2 cellular contexts compared by ENCODE assay signal in the genomic region with DNA sequence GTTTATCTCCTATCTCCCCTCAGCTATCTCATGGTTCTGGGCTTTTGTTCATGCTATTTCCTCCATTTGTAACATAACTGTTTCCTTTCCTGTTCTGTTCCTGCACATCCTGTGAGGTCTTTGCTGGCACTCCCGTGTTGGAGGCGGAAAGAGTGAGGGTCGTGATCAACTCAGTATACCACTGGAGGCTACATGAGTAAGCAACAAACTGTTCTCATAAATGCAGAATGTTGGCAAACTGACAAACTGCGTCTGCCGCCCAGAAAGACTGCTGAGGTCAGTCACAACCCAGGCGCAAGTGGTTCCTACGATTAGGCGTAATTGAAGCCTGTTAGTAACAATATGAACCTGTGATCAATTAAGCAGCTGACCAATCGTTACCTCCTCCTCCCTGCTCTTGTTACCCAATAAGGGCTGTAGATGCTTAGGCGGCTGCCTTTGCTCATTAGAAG.
A peak's percentile ranks its signal among the peaks of the same experiment; 100 is the strongest.
TF ChIP-seq lines count a peak whose summit lies in the region.

No MANE protein-coding gene starts in this region.

TF ChIP-seq in GM23338, 12 proteins besides CTCF, POLR2A, EP300 and RAD21:
- TF ChIP-seq POLR2AphosphoS5 (IDR thresholded peaks at IDR 0.05; ENCODE audit: low read depth) (no peak), CREB1 (CRISPR knock-in tag; IDR thresholded peaks at IDR 0.05; ENCODE audit: low read depth) (no peak), STAT1 (IDR thresholded peaks at IDR 0.05; ENCODE audit: unreplicated experiment) (no peak), JUNB (IDR thresholded peaks at IDR 0.05; ENCODE audit: unreplicated experiment) (no peak), EZH2 (IDR thresholded peaks at IDR 0.05; ENCODE audit: low read depth, unreplicated experiment) (no peak)
- TF ChIP-seq, protein P1, sequence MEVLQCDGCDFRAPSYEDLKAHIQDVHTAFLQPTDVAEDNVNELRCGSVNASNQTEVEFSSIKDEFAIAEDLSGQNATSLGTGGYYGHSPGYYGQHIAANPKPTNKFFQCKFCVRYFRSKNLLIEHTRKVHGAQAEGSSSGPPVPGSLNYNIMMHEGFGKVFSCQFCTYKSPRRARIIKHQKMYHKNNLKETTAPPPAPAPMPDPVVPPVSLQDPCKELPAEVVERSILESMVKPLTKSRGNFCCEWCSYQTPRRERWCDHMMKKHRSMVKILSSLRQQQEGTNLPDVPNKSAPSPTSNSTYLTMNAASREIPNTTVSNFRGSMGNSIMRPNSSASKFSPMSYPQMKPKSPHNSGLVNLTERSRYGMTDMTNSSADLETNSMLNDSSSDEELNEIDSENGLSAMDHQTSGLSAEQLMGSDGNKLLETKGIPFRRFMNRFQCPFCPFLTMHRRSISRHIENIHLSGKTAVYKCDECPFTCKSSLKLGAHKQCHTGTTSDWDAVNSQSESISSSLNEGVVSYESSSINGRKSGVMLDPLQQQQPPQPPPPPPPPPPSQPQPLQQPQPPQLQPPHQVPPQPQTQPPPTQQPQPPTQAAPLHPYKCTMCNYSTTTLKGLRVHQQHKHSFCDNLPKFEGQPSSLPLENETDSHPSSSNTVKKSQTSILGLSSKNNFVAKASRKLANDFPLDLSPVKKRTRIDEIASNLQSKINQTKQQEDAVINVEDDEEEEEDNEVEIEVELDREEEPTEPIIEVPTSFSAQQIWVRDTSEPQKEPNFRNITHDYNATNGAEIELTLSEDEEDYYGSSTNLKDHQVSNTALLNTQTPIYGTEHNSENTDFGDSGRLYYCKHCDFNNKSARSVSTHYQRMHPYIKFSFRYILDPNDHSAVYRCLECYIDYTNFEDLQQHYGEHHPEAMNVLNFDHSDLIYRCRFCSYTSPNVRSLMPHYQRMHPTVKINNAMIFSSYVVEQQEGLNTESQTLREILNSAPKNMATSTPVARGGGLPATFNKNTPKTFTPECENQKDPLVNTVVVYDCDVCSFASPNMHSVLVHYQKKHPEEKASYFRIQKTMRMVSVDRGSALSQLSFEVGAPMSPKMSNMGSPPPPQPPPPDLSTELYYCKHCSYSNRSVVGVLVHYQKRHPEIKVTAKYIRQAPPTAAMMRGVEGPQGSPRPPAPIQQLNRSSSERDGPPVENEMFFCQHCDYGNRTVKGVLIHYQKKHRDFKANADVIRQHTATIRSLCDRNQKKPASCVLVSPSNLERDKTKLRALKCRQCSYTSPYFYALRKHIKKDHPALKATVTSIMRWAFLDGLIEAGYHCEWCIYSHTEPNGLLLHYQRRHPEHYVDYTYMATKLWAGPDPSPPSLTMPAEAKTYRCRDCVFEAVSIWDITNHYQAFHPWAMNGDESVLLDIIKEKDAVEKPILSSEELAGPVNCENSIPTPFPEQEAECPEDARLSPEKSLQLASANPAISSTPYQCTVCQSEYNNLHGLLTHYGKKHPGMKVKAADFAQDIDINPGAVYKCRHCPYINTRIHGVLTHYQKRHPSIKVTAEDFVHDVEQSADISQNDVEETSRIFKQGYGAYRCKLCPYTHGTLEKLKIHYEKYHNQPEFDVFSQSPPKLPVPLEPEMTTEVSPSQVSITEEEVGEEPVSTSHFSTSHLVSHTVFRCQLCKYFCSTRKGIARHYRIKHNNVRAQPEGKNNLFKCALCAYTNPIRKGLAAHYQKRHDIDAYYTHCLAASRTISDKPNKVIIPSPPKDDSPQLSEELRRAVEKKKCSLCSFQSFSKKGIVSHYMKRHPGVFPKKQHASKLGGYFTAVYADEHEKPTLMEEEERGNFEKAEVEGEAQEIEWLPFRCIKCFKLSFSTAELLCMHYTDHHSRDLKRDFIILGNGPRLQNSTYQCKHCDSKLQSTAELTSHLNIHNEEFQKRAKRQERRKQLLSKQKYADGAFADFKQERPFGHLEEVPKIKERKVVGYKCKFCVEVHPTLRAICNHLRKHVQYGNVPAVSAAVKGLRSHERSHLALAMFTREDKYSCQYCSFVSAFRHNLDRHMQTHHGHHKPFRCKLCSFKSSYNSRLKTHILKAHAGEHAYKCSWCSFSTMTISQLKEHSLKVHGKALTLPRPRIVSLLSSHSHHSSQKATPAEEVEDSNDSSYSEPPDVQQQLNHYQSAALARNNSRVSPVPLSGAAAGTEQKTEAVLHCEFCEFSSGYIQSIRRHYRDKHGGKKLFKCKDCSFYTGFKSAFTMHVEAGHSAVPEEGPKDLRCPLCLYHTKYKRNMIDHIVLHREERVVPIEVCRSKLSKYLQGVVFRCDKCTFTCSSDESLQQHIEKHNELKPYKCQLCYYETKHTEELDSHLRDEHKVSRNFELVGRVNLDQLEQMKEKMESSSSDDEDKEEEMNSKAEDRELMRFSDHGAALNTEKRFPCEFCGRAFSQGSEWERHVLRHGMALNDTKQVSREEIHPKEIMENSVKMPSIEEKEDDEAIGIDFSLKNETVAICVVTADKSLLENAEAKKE (CRISPR knock-in tag; IDR thresholded peaks at IDR 0.05): no peak
- TF ChIP-seq, protein P2, sequence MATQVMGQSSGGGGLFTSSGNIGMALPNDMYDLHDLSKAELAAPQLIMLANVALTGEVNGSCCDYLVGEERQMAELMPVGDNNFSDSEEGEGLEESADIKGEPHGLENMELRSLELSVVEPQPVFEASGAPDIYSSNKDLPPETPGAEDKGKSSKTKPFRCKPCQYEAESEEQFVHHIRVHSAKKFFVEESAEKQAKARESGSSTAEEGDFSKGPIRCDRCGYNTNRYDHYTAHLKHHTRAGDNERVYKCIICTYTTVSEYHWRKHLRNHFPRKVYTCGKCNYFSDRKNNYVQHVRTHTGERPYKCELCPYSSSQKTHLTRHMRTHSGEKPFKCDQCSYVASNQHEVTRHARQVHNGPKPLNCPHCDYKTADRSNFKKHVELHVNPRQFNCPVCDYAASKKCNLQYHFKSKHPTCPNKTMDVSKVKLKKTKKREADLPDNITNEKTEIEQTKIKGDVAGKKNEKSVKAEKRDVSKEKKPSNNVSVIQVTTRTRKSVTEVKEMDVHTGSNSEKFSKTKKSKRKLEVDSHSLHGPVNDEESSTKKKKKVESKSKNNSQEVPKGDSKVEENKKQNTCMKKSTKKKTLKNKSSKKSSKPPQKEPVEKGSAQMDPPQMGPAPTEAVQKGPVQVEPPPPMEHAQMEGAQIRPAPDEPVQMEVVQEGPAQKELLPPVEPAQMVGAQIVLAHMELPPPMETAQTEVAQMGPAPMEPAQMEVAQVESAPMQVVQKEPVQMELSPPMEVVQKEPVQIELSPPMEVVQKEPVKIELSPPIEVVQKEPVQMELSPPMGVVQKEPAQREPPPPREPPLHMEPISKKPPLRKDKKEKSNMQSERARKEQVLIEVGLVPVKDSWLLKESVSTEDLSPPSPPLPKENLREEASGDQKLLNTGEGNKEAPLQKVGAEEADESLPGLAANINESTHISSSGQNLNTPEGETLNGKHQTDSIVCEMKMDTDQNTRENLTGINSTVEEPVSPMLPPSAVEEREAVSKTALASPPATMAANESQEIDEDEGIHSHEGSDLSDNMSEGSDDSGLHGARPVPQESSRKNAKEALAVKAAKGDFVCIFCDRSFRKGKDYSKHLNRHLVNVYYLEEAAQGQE (IDR thresholded peaks at IDR 0.05; ENCODE audit: unreplicated experiment): no peak
TF ChIP-seq in GM23338: peak in this region for 0.

TF ChIP-seq in endothelial cell of umbilical vein, 7 proteins besides CTCF, POLR2A, EP300 and RAD21:
- TF ChIP-seq POLR2AphosphoS5 (IDR thresholded peaks at IDR 0.05; ENCODE audit: insufficient read depth, low read depth, low read length) (no peak), GATA2 (IDR thresholded peaks at IDR 0.05; ENCODE audit: insufficient read depth, insufficient read length, low read depth, low read length) (peak; percentile 24)
